ENCODE assay signal across 1 cellular context in genomic region chr2:27752551-27753237, GRCh38.
TF ChIP-seq lines count a peak whose summit lies in the region.

No MANE protein-coding gene starts in this region.

TF ChIP-seq in K562, 482 proteins besides CTCF, POLR2A, EP300 and RAD21 (continued from another document and continues in another):
- TF ChIP-seq ZBTB12 (CRISPR knock-in tag; IDR thresholded peaks at IDR 0.05) (no peak), BACH1 (tag; IDR thresholded peaks at IDR 0.05) (0 out of 2 replicates have a peak, but pooled peaks have one; percentile 27), MCM7 (IDR thresholded peaks at IDR 0.05) (no peak), TCF7L2 (IDR thresholded peaks at IDR 0.05; ENCODE audit: low read depth, low read length) (no peak), ZNF324 (CRISPR knock-in tag; IDR thresholded peaks at IDR 0.05) (no peak), SRSF7 (optimal IDR thresholded peaks at IDR 0.05; ENCODE audit: low read depth, low read length) (no peak), CBX3 (IDR thresholded peaks at IDR 0.05; ENCODE audit: borderline replicate concordance in 1 of 2, low read length in 2 of 2) (no peak), SP1 (CRISPR knock-in tag; IDR thresholded peaks at IDR 0.05) (no peak), ZNF175 (CRISPR knock-in tag; IDR thresholded peaks at IDR 0.05; ENCODE audit: low read depth) (no peak), TBP (optimal IDR thresholded peaks at IDR 0.05; ENCODE audit: low read depth, low read length) (no peak), ZNF274 (IDR thresholded peaks at IDR 0.05; ENCODE audit: borderline replicate concordance, low read depth, low read length) (no peak), HIVEP1 (CRISPR knock-in tag; IDR thresholded peaks at IDR 0.05) (no peak), ERF (CRISPR knock-in tag; IDR thresholded peaks at IDR 0.05) (no peak), ZNF75A (CRISPR knock-in tag; IDR thresholded peaks at IDR 0.05) (no peak), TFAP4 (CRISPR knock-in tag; IDR thresholded peaks at IDR 0.05; ENCODE audit: borderline replicate concordance) (no peak), TCFL5 (CRISPR knock-in tag; conservative IDR thresholded peaks at IDR 0.05) (no peak), NFATC3 (IDR thresholded peaks at IDR 0.05) (0 out of 2 replicates have a peak, but pooled peaks have one; percentile 51), ATF3 (IDR thresholded peaks at IDR 0.05) (peak; percentile 79), ATF3 (CRISPR knock-in tag; conservative IDR thresholded peaks at IDR 0.05) (no peak), HDAC3 (IDR thresholded peaks at IDR 0.05; ENCODE audit: borderline replicate concordance, partially characterized antibody) (peak; percentile 28), U2AF1 (optimal IDR thresholded peaks at IDR 0.05; ENCODE audit: low read depth, low read length) (no peak), TCF7 (IDR thresholded peaks at IDR 0.05; ENCODE audit: borderline replicate concordance) (no peak), IFI16 (CRISPR knock-in tag; IDR thresholded peaks at IDR 0.05) (no peak), ARID1B (IDR thresholded peaks at IDR 0.05) (peak; percentile 36; the same call in 1 of the 2 replicates), DLX4 (CRISPR knock-in tag; IDR thresholded peaks at IDR 0.05) (no peak), C11orf30 (IDR thresholded peaks at IDR 0.05; ENCODE audit: low read depth) (no peak), SMARCB1 (IDR thresholded peaks at IDR 0.05; ENCODE audit: insufficient read length, low read depth) (no peak), TAF9B (IDR thresholded peaks at IDR 0.05; ENCODE audit: partially characterized antibody) (no peak), ZC3H8 (IDR thresholded peaks at IDR 0.05) (no peak), ZNF408 (CRISPR knock-in tag; IDR thresholded peaks at IDR 0.05; ENCODE audit: low read depth) (no peak), CAMTA2 (CRISPR knock-in tag; conservative IDR thresholded peaks at IDR 0.05) (no peak), RB1 (IDR thresholded peaks at IDR 0.05; ENCODE audit: low read depth) (no peak), PPARD (CRISPR knock-in tag; IDR thresholded peaks at IDR 0.05) (no peak), ZNF121 (CRISPR knock-in tag; conservative IDR thresholded peaks at IDR 0.05) (no peak), ZBTB17 (CRISPR knock-in tag; IDR thresholded peaks at IDR 0.05) (no peak), CBFB (CRISPR knock-in tag; IDR thresholded peaks at IDR 0.05) (no peak), MBD2 (IDR thresholded peaks at IDR 0.05; ENCODE audit: borderline replicate concordance, low read depth) (0 out of 2 replicates have a peak, but pooled peaks have one; percentile 25), ZNF263 (CRISPR knock-in tag; IDR thresholded peaks at IDR 0.05; ENCODE audit: borderline replicate concordance) (no peak), SAFB (IDR thresholded peaks at IDR 0.05; ENCODE audit: borderline replicate concordance, low read depth, low read length) (no peak), TEAD2 (tag; IDR thresholded peaks at IDR 0.05) (no peak), ZNF197 (CRISPR knock-in tag; IDR thresholded peaks at IDR 0.05; ENCODE audit: low read depth) (peak; percentile 74; the same call in 1 of the 2 replicates), PRPF4 (IDR thresholded peaks at IDR 0.05; ENCODE audit: insufficient read depth, low read depth, low read length, poor library complexity, severe bottlenecking) (no peak), POLR3A (IDR thresholded peaks at IDR 0.05; ENCODE audit: borderline replicate concordance, extremely low read depth, insufficient read depth, insufficient read length) (no peak), RBM15 (IDR thresholded peaks at IDR 0.05; ENCODE audit: insufficient read depth, low read length) (no peak), CCNT2 (IDR thresholded peaks at IDR 0.05; ENCODE audit: borderline replicate concordance, extremely low read depth, insufficient read length, low read depth, low read length) (no peak), BDP1 (IDR thresholded peaks at IDR 0.05; ENCODE audit: insufficient read depth, insufficient read length) (no peak), PTTG1 (tag; IDR thresholded peaks at IDR 0.05; ENCODE audit: low read depth) (no peak), NCOA2 (IDR thresholded peaks at IDR 0.05; ENCODE audit: partially characterized antibody in 2 of 2) (no peak), HDAC1 (IDR thresholded peaks at IDR 0.05) (no peak), CBFA2T2 (conservative IDR thresholded peaks at IDR 0.05) (no peak), ATF7 (IDR thresholded peaks at IDR 0.05) (0 out of 2 replicates have a peak, but pooled peaks have one; percentile 18), POLR2B (IDR thresholded peaks at IDR 0.05; ENCODE audit: low read depth, partially characterized antibody) (peak; percentile 42), HDAC6 (IDR thresholded peaks at IDR 0.05; ENCODE audit: low read depth, low read length) (no peak), SNIP1 (IDR thresholded peaks at IDR 0.05; ENCODE audit: low read depth) (no peak), ZNF668 (CRISPR knock-in tag; IDR thresholded peaks at IDR 0.05) (no peak; the same call in 1 of the 2 replicates), ZFP36 (IDR thresholded peaks at IDR 0.05; ENCODE audit: low read depth, low read length, partially characterized antibody) (no peak), KDM5B (IDR thresholded peaks at IDR 0.05; ENCODE audit: insufficient replicate concordance, low read depth, low read length) (peak; percentile 67)
- TF ChIP-seq, protein P1, sequence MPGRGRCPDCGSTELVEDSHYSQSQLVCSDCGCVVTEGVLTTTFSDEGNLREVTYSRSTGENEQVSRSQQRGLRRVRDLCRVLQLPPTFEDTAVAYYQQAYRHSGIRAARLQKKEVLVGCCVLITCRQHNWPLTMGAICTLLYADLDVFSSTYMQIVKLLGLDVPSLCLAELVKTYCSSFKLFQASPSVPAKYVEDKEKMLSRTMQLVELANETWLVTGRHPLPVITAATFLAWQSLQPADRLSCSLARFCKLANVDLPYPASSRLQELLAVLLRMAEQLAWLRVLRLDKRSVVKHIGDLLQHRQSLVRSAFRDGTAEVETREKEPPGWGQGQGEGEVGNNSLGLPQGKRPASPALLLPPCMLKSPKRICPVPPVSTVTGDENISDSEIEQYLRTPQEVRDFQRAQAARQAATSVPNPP (IDR thresholded peaks at IDR 0.05; ENCODE audit: borderline replicate concordance, insufficient read depth, insufficient read length), result no peak
- TF ChIP-seq, protein P2, sequence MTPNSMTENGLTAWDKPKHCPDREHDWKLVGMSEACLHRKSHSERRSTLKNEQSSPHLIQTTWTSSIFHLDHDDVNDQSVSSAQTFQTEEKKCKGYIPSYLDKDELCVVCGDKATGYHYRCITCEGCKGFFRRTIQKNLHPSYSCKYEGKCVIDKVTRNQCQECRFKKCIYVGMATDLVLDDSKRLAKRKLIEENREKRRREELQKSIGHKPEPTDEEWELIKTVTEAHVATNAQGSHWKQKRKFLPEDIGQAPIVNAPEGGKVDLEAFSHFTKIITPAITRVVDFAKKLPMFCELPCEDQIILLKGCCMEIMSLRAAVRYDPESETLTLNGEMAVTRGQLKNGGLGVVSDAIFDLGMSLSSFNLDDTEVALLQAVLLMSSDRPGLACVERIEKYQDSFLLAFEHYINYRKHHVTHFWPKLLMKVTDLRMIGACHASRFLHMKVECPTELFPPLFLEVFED (CRISPR knock-in tag; conservative IDR thresholded peaks at IDR 0.05), result no peak
- TF ChIP-seq, protein P3, sequence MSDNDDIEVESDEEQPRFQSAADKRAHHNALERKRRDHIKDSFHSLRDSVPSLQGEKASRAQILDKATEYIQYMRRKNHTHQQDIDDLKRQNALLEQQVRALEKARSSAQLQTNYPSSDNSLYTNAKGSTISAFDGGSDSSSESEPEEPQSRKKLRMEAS (CRISPR knock-in tag; IDR thresholded peaks at IDR 0.05), result no peak
- TF ChIP-seq, protein P4, sequence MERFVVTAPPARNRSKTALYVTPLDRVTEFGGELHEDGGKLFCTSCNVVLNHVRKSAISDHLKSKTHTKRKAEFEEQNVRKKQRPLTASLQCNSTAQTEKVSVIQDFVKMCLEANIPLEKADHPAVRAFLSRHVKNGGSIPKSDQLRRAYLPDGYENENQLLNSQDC (CRISPR knock-in tag; IDR thresholded peaks at IDR 0.05), result no peak
- TF ChIP-seq, protein P5, sequence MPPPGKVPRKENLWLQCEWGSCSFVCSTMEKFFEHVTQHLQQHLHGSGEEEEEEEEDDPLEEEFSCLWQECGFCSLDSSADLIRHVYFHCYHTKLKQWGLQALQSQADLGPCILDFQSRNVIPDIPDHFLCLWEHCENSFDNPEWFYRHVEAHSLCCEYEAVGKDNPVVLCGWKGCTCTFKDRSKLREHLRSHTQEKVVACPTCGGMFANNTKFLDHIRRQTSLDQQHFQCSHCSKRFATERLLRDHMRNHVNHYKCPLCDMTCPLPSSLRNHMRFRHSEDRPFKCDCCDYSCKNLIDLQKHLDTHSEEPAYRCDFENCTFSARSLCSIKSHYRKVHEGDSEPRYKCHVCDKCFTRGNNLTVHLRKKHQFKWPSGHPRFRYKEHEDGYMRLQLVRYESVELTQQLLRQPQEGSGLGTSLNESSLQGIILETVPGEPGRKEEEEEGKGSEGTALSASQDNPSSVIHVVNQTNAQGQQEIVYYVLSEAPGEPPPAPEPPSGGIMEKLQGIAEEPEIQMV (tag; conservative IDR thresholded peaks at IDR 0.05; ENCODE audit: low read depth), result no peak
- TF ChIP-seq, protein P6, sequence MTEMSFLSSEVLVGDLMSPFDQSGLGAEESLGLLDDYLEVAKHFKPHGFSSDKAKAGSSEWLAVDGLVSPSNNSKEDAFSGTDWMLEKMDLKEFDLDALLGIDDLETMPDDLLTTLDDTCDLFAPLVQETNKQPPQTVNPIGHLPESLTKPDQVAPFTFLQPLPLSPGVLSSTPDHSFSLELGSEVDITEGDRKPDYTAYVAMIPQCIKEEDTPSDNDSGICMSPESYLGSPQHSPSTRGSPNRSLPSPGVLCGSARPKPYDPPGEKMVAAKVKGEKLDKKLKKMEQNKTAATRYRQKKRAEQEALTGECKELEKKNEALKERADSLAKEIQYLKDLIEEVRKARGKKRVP (CRISPR knock-in tag; IDR thresholded peaks at IDR 0.05), result peak; percentile 80
- TF ChIP-seq, protein P7, sequence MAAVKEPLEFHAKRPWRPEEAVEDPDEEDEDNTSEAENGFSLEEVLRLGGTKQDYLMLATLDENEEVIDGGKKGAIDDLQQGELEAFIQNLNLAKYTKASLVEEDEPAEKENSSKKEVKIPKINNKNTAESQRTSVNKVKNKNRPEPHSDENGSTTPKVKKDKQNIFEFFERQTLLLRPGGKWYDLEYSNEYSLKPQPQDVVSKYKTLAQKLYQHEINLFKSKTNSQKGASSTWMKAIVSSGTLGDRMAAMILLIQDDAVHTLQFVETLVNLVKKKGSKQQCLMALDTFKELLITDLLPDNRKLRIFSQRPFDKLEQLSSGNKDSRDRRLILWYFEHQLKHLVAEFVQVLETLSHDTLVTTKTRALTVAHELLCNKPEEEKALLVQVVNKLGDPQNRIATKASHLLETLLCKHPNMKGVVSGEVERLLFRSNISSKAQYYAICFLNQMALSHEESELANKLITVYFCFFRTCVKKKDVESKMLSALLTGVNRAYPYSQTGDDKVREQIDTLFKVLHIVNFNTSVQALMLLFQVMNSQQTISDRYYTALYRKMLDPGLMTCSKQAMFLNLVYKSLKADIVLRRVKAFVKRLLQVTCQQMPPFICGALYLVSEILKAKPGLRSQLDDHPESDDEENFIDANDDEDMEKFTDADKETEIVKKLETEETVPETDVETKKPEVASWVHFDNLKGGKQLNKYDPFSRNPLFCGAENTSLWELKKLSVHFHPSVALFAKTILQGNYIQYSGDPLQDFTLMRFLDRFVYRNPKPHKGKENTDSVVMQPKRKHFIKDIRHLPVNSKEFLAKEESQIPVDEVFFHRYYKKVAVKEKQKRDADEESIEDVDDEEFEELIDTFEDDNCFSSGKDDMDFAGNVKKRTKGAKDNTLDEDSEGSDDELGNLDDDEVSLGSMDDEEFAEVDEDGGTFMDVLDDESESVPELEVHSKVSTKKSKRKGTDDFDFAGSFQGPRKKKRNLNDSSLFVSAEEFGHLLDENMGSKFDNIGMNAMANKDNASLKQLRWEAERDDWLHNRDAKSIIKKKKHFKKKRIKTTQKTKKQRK (IDR thresholded peaks at IDR 0.05; ENCODE audit: borderline replicate concordance, low read depth, low read length), result no peak
- TF ChIP-seq, protein P8, sequence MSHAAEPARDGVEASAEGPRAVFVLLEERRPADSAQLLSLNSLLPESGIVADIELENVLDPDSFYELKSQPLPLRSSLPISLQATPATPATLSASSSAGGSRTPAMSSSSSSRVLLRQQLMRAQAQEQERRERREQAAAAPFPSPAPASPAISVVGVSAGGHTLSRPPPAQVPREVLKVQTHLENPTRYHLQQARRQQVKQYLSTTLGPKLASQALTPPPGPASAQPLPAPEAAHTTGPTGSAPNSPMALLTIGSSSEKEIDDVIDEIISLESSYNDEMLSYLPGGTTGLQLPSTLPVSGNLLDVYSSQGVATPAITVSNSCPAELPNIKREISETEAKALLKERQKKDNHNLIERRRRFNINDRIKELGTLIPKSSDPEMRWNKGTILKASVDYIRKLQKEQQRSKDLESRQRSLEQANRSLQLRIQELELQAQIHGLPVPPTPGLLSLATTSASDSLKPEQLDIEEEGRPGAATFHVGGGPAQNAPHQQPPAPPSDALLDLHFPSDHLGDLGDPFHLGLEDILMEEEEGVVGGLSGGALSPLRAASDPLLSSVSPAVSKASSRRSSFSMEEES (CRISPR knock-in tag; IDR thresholded peaks at IDR 0.05), result no peak
